In the genomic region with DNA sequence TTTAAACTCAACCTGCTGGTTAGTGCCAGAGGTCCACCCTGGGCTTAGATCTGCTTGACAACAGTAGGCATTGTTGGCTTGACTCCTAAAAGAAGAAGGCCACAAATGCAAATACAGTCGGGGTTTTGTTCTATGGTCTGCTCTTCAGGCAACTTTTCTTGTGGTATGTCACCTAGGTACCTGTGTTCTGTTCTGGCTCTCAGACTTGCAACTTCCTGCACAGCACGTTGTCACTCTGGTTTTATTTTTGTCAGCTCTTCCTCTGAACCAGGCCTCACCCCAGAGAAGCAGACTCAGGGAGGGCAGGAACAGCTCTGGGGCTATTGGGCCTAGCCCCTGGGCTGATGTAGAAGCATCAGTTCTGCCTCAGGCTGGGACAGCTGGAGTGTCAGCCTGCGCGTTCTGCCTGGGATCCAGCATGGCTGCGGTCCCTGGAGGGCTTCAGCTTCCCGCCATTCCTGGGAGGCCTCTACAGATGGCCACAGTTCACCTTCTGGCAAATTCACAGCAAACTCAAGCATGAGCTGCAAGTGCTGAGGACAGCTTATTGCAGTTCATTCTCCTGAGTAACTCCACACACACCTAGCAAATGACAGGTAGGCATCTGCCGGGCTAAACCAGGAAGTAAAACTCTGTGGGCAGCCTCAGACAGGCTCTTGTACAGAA, we compare ENCODE assay signal across 8 cellular contexts. TPM values are rescaled to one million over a fixed set of nuclear protein-coding genes. Genes with fewer than 3 reads are reported as not detected.
DNase-seq lines count a peak whose midpoint lies in the region; ATAC-seq and TF ChIP-seq lines count a peak whose summit lies in the region.

No MANE protein-coding gene starts in this region.

- peaks cover 88% of the 10 kb centered on the region for H3K4me1 Mint-ChIP-seq in CD8-positive, alpha-beta T cell (ENCODE audit: low read depth)

- H3K9me3 Mint-ChIP-seq in CD8-positive, alpha-beta T cell, result no peaks in the 10 kb centered on the region

- no peak for TF ChIP-seq CTCF in CD8-positive, alpha-beta T cell (IDR thresholded peaks at IDR 0.05)
- no peak for TF ChIP-seq CTCF in mucosa of descending colon (IDR thresholded peaks at IDR 0.05)

- peaks cover 85% of the 10 kb centered on the region for H3K4me1 ChIP-seq in CD8-positive, alpha-beta T cell (ENCODE audit: insufficient read depth, low read length)
- peaks cover 67% of the 10 kb centered on the region for H3K4me1 ChIP-seq in mucosa of descending colon (ENCODE audit: low read depth)

- no peaks in the 10 kb centered on the region for H3K36me3 Mint-ChIP-seq in CD8-positive, alpha-beta T cell

- peak overlapping the region; percentile 98 for H3K27ac Mint-ChIP-seq in CD8-positive, alpha-beta T cell

- intact Hi-C loops in CD8-positive, alpha-beta T cell (cut with DNase I, micrococcal nuclease), result loop anchor here (1.0 to 10.0 kb wide), 5 partner anchors 8 to 853 kb away; a partner anchor contains a TSS
- intact Hi-C loops in mucosa of descending colon (cut with DNase I, micrococcal nuclease), result no loop called here

- H3K36me3 ChIP-seq in CD8-positive, alpha-beta T cell (ENCODE audit: insufficient read depth, low read length), result no peaks in the 10 kb centered on the region
- no peaks in the 10 kb centered on the region for H3K36me3 ChIP-seq in mucosa of descending colon (ENCODE audit: low read depth)

- H3K4me3 ChIP-seq in CD8-positive, alpha-beta T cell (ENCODE audit: low read depth, low read length), result peak overlapping the region; percentile 18
- H3K4me3 ChIP-seq in mucosa of descending colon, result no peak overlapping the region

- POLR2A ChIA-PET in CD8-positive, alpha-beta T cell (lab: Charles Lee), result interaction anchor here (0.7 to 3.1 kb wide), 12 partner anchors 9 to 58 kb away, joined by 3 to 19 read pairs (median 6); a partner anchor contains a TSS

- peak overlapping the region; percentile 66 for H3K27ac ChIP-seq in CD8-positive, alpha-beta T cell (ENCODE audit: low read depth, low read length)

- peak; percentile 31 to 79 (median 58) for DNase-seq in CD8-positive, alpha-beta T cell
- peak; percentile 46 for DNase-seq in activated effector memory CD4-positive, alpha-beta T cell treated with Interleukin-2 at 50 U/mL for 16 hours
- DNase-seq in mucosa of descending colon (peak in 2 of 3 donors; percentile 60 to 64), NCI-H1092 treated with DMSO at 0.1 percent for 48 hours (lab: John Stamatoyannopoulos, UW) (no peak), midbrain (lab: John Stamatoyannopoulos, UW) (no peak), NCI-H146 (lab: John Stamatoyannopoulos, UW) (no peak)

- ATAC-seq in CD8-positive, alpha-beta T cell, result peak; percentile 70
- ATAC-seq in GM19452 (IDR thresholded peaks at IDR 0.05; ENCODE audit: unreplicated experiment) (peak; percentile 64), HG03520 (IDR thresholded peaks at IDR 0.05; ENCODE audit: unreplicated experiment) (peak; percentile 44), mucosa of descending colon (peak; percentile 41)

- H3K27me3 ChIP-seq in CD8-positive, alpha-beta T cell (ENCODE audit: insufficient read depth, low read length), result no peaks in the 10 kb centered on the region

- CTCF ChIA-PET in CD8-positive, alpha-beta T cell (lab: Charles Lee), result interaction anchor here (0.8 to 2.2 kb wide), 8 partner anchors 9 to 117 kb away, joined by 3 to 6 read pairs (median 4); a partner anchor contains a TSS

- no peaks in the 10 kb centered on the region for H3K9me3 ChIP-seq in CD8-positive, alpha-beta T cell (ENCODE audit: low read length)
- H3K9me3 ChIP-seq in mucosa of descending colon, result no peaks in the 10 kb centered on the region

- no peaks in the 10 kb centered on the region for H3K27me3 Mint-ChIP-seq in CD8-positive, alpha-beta T cell (ENCODE audit: low read depth)

- peak overlapping the region; percentile 33 for H3K4me3 Mint-ChIP-seq in CD8-positive, alpha-beta T cell

RNA-seq across cellular contexts. Expression of a gene that starts 11.0 kb away (rescaled TPM):
- total RNA-seq in CD8-positive, alpha-beta T cell, result 100 to 1,000 TPM; 672 to 688 TPM
- total RNA-seq in mucosa of descending colon, result 100 to 1,000 TPM; 290 to 605 (median 528) TPM

RNA-seq across cellular contexts. Expression of a gene that starts 58.3 kb away (rescaled TPM):
- total RNA-seq in CD8-positive, alpha-beta T cell, result 10 to 100 TPM in 1 of 2 experiments, 1 to 10 TPM in 1; 9.5 to 11.1 TPM
- 10 to 100 TPM; 10.6 to 23.4 (median 17.6) TPM for total RNA-seq in mucosa of descending colon

RNA-seq across cellular contexts. Expression of a gene that starts 58.7 kb away (rescaled TPM):
- total RNA-seq in CD8-positive, alpha-beta T cell, result 10 to 100 TPM; 74.6 to 77.3 TPM
- 10 to 100 TPM; 68.5 to 90.7 (median 72.3) TPM for total RNA-seq in mucosa of descending colon

Comparison
In these comparisons a context has a peak if more than half of its experiments do, and no peak if none do; other contexts are left out.
1. DNase-seq: peak in CD8-positive, alpha-beta T cell (7 of 7), activated effector memory CD4-positive, alpha-beta T cell treated with Interleukin-2 at 50 U/mL for 16 hours (single experiment) and mucosa of descending colon (2 of 3); none in NCI-H1092 treated with DMSO at 0.1 percent for 48 hours (single experiment), midbrain (single experiment) and NCI-H146 (single experiment).
2. intact Hi-C loops: an anchor here in CD8-positive, alpha-beta T cell (1.0 to 10.0 kb wide); none called in mucosa of descending colon.
3. Peak in every context shown above with its lines, with median percentiles within 50 percentile points of each other: ATAC-seq.